ENCODE assay signal across 28 cellular contexts in the genomic region with DNA sequence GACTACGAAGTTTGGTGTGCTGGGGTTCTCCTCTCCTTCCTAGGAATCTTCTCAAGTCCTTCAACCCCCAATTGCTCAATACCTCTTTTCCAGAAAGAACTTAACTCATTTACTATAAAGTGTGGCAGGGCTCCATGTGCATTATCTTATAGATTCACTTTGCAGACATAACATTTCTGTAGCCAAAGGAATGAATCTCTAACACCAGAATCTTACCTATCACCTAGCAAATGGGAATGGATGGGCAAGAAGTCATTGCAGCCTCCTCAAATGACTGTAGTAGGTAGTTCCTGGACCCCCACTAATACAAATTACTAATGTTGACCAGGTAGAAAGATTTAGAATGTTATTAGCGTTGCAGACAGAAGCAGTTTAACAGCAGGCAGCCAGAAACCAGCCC.
"Had no signal": no experiment of that assay in that cellular context is flagged by ENCODE, and none has a peak within 500 bp of the region (broad histone marks: within the 10 kb centered on the region; RNA-seq: fewer than 3 reads in every experiment).

No MANE protein-coding gene starts in this region.

- DNase-seq: colonic mucosa; cortex of kidney; dermis blood vessel endothelial cell; dorsolateral prefrontal cortex; effector CD4-positive, alpha-beta T cell; effector CD8-positive, alpha-beta T cell; effector memory CD4-positive, alpha-beta T cell; effector memory CD8-positive, alpha-beta T cell; endodermal cell; erythroblast; esophagus squamous epithelium; foreskin fibroblast; foreskin keratinocyte; foreskin melanocyte; gastrocnemius medialis; glutamatergic neuron; head of caudate nucleus; heart left ventricle; heart right ventricle had no signal

- H3K27ac ChIP-seq: colonic mucosa, coronary artery, dorsolateral prefrontal cortex, epithelial cell of prostate, esophagus muscularis mucosa, esophagus squamous epithelium, foreskin keratinocyte, gastrocnemius medialis, gastroesophageal sphincter, heart left ventricle, heart right ventricle had no signal

- H3K36me3 ChIP-seq: colonic mucosa, esophagus muscularis mucosa, esophagus squamous epithelium, gastrocnemius medialis, gastroesophageal sphincter, heart left ventricle, heart right ventricle had no signal

- H3K4me3 ChIP-seq: colonic mucosa, coronary artery, dorsolateral prefrontal cortex, esophagus muscularis mucosa, esophagus squamous epithelium, gastrocnemius medialis, gastroesophageal sphincter, heart left ventricle, heart right ventricle had no signal

- H3K9me3 ChIP-seq: colonic mucosa, esophagus muscularis mucosa, esophagus squamous epithelium, gastrocnemius medialis, heart right ventricle had no signal

- FAIRE-seq: colon, endometrium, endothelial cell of umbilical vein, frontal cortex had no signal

- H3K4me1 ChIP-seq: colonic mucosa, esophagus muscularis mucosa, esophagus squamous epithelium, foreskin keratinocyte, gastrocnemius medialis, gastroesophageal sphincter, heart right ventricle had no signal

- ATAC-seq: effector memory CD8-positive, alpha-beta T cell; esophagus mucosa; foreskin keratinocyte; gastrocnemius medialis; gastroesophageal sphincter; heart left ventricle; heart right ventricle had no signal
